In the genomic region with DNA sequence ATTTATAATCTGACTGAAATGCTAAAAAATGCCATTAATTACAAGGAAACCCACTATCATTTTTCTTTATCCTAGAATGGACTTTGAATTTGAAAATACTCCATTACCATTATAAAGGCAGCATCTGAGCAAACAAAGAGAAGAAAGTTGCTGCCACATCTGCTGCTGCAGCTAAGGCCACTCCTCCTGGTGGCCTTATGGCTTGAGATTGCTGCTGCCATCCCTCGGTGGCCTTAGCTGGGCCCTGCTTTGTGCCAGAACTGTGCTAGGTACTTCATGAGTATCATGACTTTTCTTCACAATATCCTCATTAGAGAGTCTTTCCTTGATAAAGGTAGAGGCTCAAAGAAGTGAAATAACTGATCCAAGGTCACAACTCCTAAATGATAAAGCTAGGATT, we compare ENCODE assay signal across 7 cellular contexts.
"Had no signal": no experiment of that assay in that cellular context is flagged by ENCODE, and none has a peak within 500 bp of the region (broad histone marks: within the 10 kb centered on the region; RNA-seq: fewer than 3 reads in every experiment).

No MANE protein-coding gene starts in this region.

- H3K27ac ChIP-seq: HL-60, KMS-11 had no signal

- H3K27me3 Mint-ChIP-seq: IgD-negative memory B cell had no signal

- H3K27ac Mint-ChIP-seq: IgD-negative memory B cell had no signal

- H3K4me1 Mint-ChIP-seq: IgD-negative memory B cell had no signal

- H3K4me3 Mint-ChIP-seq: IgD-negative memory B cell had no signal

- DNase-seq: GOT3, H7, HCEC 1CT, KBM-7 had no signal

- H3K36me3 Mint-ChIP-seq: IgD-negative memory B cell had no signal
